ENCODE assay signal across 8 cellular contexts in genomic region chr7:42876182-42877068, GRCh38. TPM values are rescaled to one million over a fixed set of nuclear protein-coding genes. Genes with fewer than 3 reads are reported as not detected.
DNase-seq lines count a peak whose midpoint lies in the region; ATAC-seq and FAIRE-seq lines count a peak whose summit lies in the region.

No MANE protein-coding gene starts in this region.

- no peaks in the 10 kb centered on the region for H3K9me3 ChIP-seq in small intestine (ENCODE audit: control insufficient read depth, low read depth)

- H3K4me1 ChIP-seq in small intestine (ENCODE audit: control insufficient read depth in 2 of 2, insufficient read depth in 1 of 2, low read depth in 1 of 2, low read length in 1 of 2): no peaks in the 10 kb centered on the region

- 34 to 46% (median 40%) methylated on average over 5 of the region's 5 CpGs for whole genome bisulfite sequencing in small intestine, 3 donors

- no peak overlapping the region for H3K27ac Mint-ChIP-seq in activated naive CD4-positive, alpha-beta T cell treated with anti-CD3 and anti-CD28 coated beads, Interleukin-2, amount 50 U/mL, for 72 hours

- H3K36me3 ChIP-seq in small intestine (ENCODE audit: control insufficient read depth in 2 of 2, insufficient read depth in 2 of 2, low read length in 2 of 2): no peaks in the 10 kb centered on the region

- H3K9me3 Mint-ChIP-seq in activated naive CD4-positive, alpha-beta T cell treated with anti-CD3 and anti-CD28 coated beads, Interleukin-2, amount 50 U/mL, for 72 hours: no peaks in the 10 kb centered on the region

- no peaks in the 10 kb centered on the region for H3K36me3 Mint-ChIP-seq in activated naive CD4-positive, alpha-beta T cell treated with anti-CD3 and anti-CD28 coated beads, Interleukin-2, amount 50 U/mL, for 72 hours

- FAIRE-seq in small intestine (lab: Jason Lieb, UNC): no peak

- peak; percentile 76 for ATAC-seq in GM19328 (IDR thresholded peaks at IDR 0.05; ENCODE audit: unreplicated experiment)
- ATAC-seq in HG03439 (IDR thresholded peaks at IDR 0.05; ENCODE audit: unreplicated experiment): peak; percentile 87
- peak; percentile 46 to 74 for ATAC-seq in activated naive CD4-positive, alpha-beta T cell treated with anti-CD3 and anti-CD28 coated beads, Interleukin-2, amount 50 U/mL, for 72 hours
- peak; percentile 56 for ATAC-seq in left ventricle myocardium superior

- H3K27me3 ChIP-seq in small intestine (ENCODE audit: control insufficient read depth in 2 of 2, insufficient read depth in 2 of 2, low read length in 2 of 2): no peaks in the 10 kb centered on the region

- no peak overlapping the region for H3K4me3 ChIP-seq in small intestine (ENCODE audit: low read depth in 1 of 2, low read length in 2 of 2)

- no peak overlapping the region for H3K27ac ChIP-seq in small intestine (ENCODE audit: low read depth in 1 of 2, low read length in 1 of 2)

- intact Hi-C loops in left ventricle myocardium superior (cut with micrococcal nuclease): no loop called here
- intact Hi-C loops in posterior vena cava (cut with DNase I): no loop called here

- DNase-seq in DMS 273 (lab: John Stamatoyannopoulos, UW; ENCODE audit: unreplicated experiment) (peak; percentile 78), RPMI8226 (peak; percentile 72), left ventricle myocardium superior (no peak), small intestine (peak; percentile 63), posterior vena cava (ENCODE audit: low spot score) (no peak)
- peak in 1 of 2 donors; percentile 67 for DNase-seq in activated naive CD4-positive, alpha-beta T cell treated with anti-CD3 and anti-CD28 coated beads, Interleukin-2, amount 50 U/mL, for 72 hours (ENCODE audit: low spot score in 2 of 2)

RNA-seq across cellular contexts. Expression of gene C7orf25, which starts 35.4 kb away (rescaled TPM):
- 1 to 10 TPM; 1.7 to 3.9 TPM for total RNA-seq in activated naive CD4-positive, alpha-beta T cell treated with anti-CD3 and anti-CD28 coated beads, Interleukin-2, amount 50 U/mL, for 72 hours
- 5.7 TPM for total RNA-seq in left ventricle myocardium superior
- 1 to 10 TPM; 3.8 to 5.1 (median 4.5) TPM for polyA plus RNA-seq in small intestine
- total RNA-seq in posterior vena cava: 1 to 10 TPM; 7.4 to 9.7 TPM

RNA-seq across cellular contexts. Expression of gene PSMA2, which starts 55.5 kb away (rescaled TPM):
- 100 to 1,000 TPM; 189 to 198 TPM for total RNA-seq in activated naive CD4-positive, alpha-beta T cell treated with anti-CD3 and anti-CD28 coated beads, Interleukin-2, amount 50 U/mL, for 72 hours
- 90.1 TPM for total RNA-seq in left ventricle myocardium superior
- 100 to 1,000 TPM; 142 to 181 (median 169) TPM for polyA plus RNA-seq in small intestine
- 10 to 100 TPM; 55.6 to 72.3 TPM for total RNA-seq in posterior vena cava

RNA-seq across cellular contexts. Expression of gene MRPL32, which starts 55.8 kb away (rescaled TPM):
- total RNA-seq in activated naive CD4-positive, alpha-beta T cell treated with anti-CD3 and anti-CD28 coated beads, Interleukin-2, amount 50 U/mL, for 72 hours: 10 to 100 TPM; 57.2 to 68.4 TPM
- total RNA-seq in left ventricle myocardium superior (68.7 TPM), posterior vena cava (10 to 100 TPM; 32.7 to 42.6 TPM)
- polyA plus RNA-seq in small intestine: 10 to 100 TPM; 55.1 to 82.6 (median 68.0) TPM

Comparison
In these comparisons a context has a peak if more than half of its experiments do, and no peak if none do; other contexts are left out.
1. DNase-seq: peak in DMS 273 (single experiment), RPMI8226 (single experiment) and small intestine (single experiment); none in left ventricle myocardium superior (single experiment) and posterior vena cava (single experiment).
2. Peak in every context shown above with its lines, with median percentiles within 50 percentile points of each other: ATAC-seq.